ENCODE assay signal across 2 cellular contexts in the genomic region with DNA sequence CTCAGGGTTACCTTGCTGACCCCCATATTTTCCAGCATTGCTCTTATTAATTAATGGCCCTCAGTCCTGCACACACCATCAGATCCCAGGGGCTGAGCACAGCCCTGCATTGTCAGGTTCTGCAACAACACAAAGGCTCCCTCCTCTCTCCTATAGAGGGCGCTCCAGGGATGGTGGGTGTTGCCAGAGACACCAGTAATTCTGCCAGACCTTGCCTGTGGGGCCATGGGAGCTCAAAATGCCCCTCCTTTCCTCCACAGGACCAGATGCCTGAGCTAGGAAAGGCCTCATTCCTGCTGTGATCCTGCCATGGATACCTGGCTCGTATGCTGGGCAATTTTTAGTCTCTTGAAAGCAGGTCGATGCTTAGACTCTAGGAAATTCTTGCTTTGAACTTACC.
TF ChIP-seq lines count a peak whose summit lies in the region.

No MANE protein-coding gene starts in this region.

TF ChIP-seq in HepG2, 621 proteins besides CTCF, POLR2A, EP300 and RAD21:
- TF ChIP-seq TAF1 (CRISPR knock-in tag; IDR thresholded peaks at IDR 0.05) = no peak
- TF ChIP-seq ZNF713 (CRISPR knock-in tag; IDR thresholded peaks at IDR 0.05) = no peak
- TF ChIP-seq TCF12 (IDR thresholded peaks at IDR 0.05) = no peak
- no peak for TF ChIP-seq TCF12 (CRISPR knock-in tag; IDR thresholded peaks at IDR 0.05)
- TF ChIP-seq ZMYM3 (CRISPR knock-in tag; IDR thresholded peaks at IDR 0.05) = no peak
- TF ChIP-seq ZNF777 (CRISPR knock-in tag; IDR thresholded peaks at IDR 0.05) = no peak
- TF ChIP-seq TFDP1 (CRISPR knock-in tag; IDR thresholded peaks at IDR 0.05; ENCODE audit: borderline replicate concordance) = no peak
- no peak for TF ChIP-seq ZNF790 (CRISPR knock-in tag; IDR thresholded peaks at IDR 0.05; ENCODE audit: borderline replicate concordance)
- no peak for TF ChIP-seq JARID2 (CRISPR knock-in tag; IDR thresholded peaks at IDR 0.05; ENCODE audit: insufficient replicate concordance)
- no peak for TF ChIP-seq NFATC3 (CRISPR knock-in tag; IDR thresholded peaks at IDR 0.05)
- TF ChIP-seq, protein P1, sequence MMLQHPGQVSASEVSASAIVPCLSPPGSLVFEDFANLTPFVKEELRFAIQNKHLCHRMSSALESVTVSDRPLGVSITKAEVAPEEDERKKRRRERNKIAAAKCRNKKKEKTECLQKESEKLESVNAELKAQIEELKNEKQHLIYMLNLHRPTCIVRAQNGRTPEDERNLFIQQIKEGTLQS (CRISPR knock-in tag; IDR thresholded peaks at IDR 0.05) = no peak
- no peak for TF ChIP-seq ZSCAN20 (CRISPR knock-in tag; IDR thresholded peaks at IDR 0.05; ENCODE audit: borderline replicate concordance)
- TF ChIP-seq ZNF841 (CRISPR knock-in tag; IDR thresholded peaks at IDR 0.05; ENCODE audit: borderline replicate concordance) = no peak
- TF ChIP-seq HOXA3 (CRISPR knock-in tag; IDR thresholded peaks at IDR 0.05) = no peak
- no peak for TF ChIP-seq ZNF431 (CRISPR knock-in tag; IDR thresholded peaks at IDR 0.05; ENCODE audit: borderline replicate concordance, low read depth)
- no peak for TF ChIP-seq DRAP1 (CRISPR knock-in tag; IDR thresholded peaks at IDR 0.05)
- TF ChIP-seq RFXAP (CRISPR knock-in tag; IDR thresholded peaks at IDR 0.05; ENCODE audit: borderline replicate concordance) = no peak

TF ChIP-seq in SK-N-SH, 30 proteins besides CTCF, POLR2A, EP300 and RAD21:
- TF ChIP-seq RCOR1 (IDR thresholded peaks at IDR 0.05; ENCODE audit: low read length) = no peak
- TF ChIP-seq REST (IDR thresholded peaks at IDR 0.05; ENCODE audit: low read depth, low read length) = no peak
- TF ChIP-seq MEF2A (IDR thresholded peaks at IDR 0.05; ENCODE audit: borderline replicate concordance, low read depth) = no peak
